In the genomic region with DNA sequence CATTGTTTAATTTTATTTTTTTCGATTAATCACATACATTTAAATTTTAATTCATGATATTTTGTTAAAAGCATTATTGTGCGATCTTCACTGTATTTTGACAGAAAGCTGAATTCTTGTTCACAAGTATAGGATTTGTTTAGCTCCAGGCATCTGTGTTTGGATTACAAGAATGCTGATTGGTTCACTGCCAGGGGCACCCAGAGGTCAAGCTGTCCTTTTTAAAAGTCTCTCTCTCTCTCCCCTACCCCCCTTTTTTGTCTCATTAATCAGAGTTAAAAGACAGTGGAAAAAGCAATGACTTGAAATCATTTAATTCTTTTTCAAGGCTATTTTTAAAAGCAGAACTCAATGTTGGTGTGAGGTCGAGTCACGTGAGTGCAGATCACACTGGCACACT, we compare ENCODE assay signal across 22 cellular contexts.
DNase-seq lines count a peak whose midpoint lies in the region; ATAC-seq and TF ChIP-seq lines count a peak whose summit lies in the region.
"Had no signal": no experiment of that assay in that cellular context is flagged by ENCODE, and none has a peak within 500 bp of the region (broad histone marks: within the 10 kb centered on the region; RNA-seq: fewer than 3 reads in every experiment).

No MANE protein-coding gene starts in this region.

- WGBS in aorta, 2 donors: 23 to 36% methylated on average over 4 of the region's 4 CpGs

- H3K9me3 ChIP-seq in PC-3 (ENCODE audit: low read length) (no peaks in the 10 kb centered on the region), aorta (ENCODE audit: control insufficient read depth, low read length) (no peaks in the 10 kb centered on the region)
- H3K9me3 ChIP-seq: ascending aorta, Caco-2, lower lobe of right lung, uterus had no signal

- BruUV-seq in PC-3 (replicated peaks; lab: Mats Ljungman, UMichigan): no TSS peak

- H3K27ac ChIP-seq in PC-3 (ENCODE audit: low read length) (peak overlapping the region; percentile 88), aorta (ENCODE audit: low read depth in 1 of 2, low read length in 2 of 2) (no peak overlapping the region)
- H3K27ac ChIP-seq: ascending aorta, lower lobe of right lung, parathyroid adenoma, uterus had no signal

- no peaks in the 10 kb centered on the region for H4K20me1 ChIP-seq in PC-3 (ENCODE audit: low read length)

- no peak overlapping the region for H3K4me3 ChIP-seq in PC-3 (ENCODE audit: low read length)
- H3K4me3 ChIP-seq in aorta (ENCODE audit: low read length in 2 of 2): peak overlapping the region in 1 of 2 donors; percentile 8
- H3K4me3 ChIP-seq: ascending aorta, lower lobe of right lung, uterus had no signal

- DNase-seq in ELR (ENCODE audit: low read depth) (peak; percentile 19), PC-3 (peak; percentile 8), fibroblast of gingiva (ENCODE audit: low read depth) (peak; percentile 31), osteocyte (ENCODE audit: extremely low spot score, unreplicated experiment) (no peak), aorta (no peak), UCSD-AML1 (lab: John Stamatoyannopoulos, UW; ENCODE audit: unreplicated experiment) (no peak), GOT3 (lab: John Stamatoyannopoulos, UW) (no peak)
- DNase-seq in activated T-cell treated with anti-CD3 and anti-CD28 coated beads, Interleukin-2, amount 50 U/mL, for 48 hours: no peak
- DNase-seq: activated CD4-positive, alpha-beta T cell treated with anti-CD3 and anti-CD28 coated beads, Interleukin-2, amount 50 U/mL, for 4 hours; activated naive CD4-positive, alpha-beta T cell treated with Interleukin-2 at 50 U/mL for 16 hours; activated T-cell treated with anti-CD3 and anti-CD28 coated beads for 4 hours; Caco-2; GDM1; HFFc6; Karpas-422; lower lobe of right lung; NCI-H1417 treated with DMSO at 0.1 percent for 48 hours; stimulated activated CD4-positive, alpha-beta T cell treated with anti-CD3 and anti-CD28 coated beads, Interleukin-4, amount 100 ng/mL, for 4 hours; T-cell; uterus had no signal

- no peak overlapping the region for H3K4me3 Mint-ChIP-seq in osteocyte (ENCODE audit: unreplicated experiment)
- H3K4me3 Mint-ChIP-seq: HFFc6, T-cell had no signal

- CTCF ChIA-PET in PC-3 (lab: Charles Lee): no interaction called here

- H3K9me2 ChIP-seq in PC-3 (replicated peaks; ENCODE audit: low read length): no peaks in the 10 kb centered on the region

- POLR2A ChIA-PET in PC-3 (lab: Charles Lee; ENCODE audit: unreplicated experiment): interaction anchor here (0.7 kb wide), 1 partner anchor 82 kb away, joined by 3 read pairs; no protein-coding TSS in a partner anchor

- ATAC-seq in PC-3: no peak
- no peak for ATAC-seq in aorta (ENCODE audit: low FRiP score)
- ATAC-seq: lower lobe of right lung, T-cell had no signal

- peak overlapping the region; percentile 62 for H3K4me2 ChIP-seq in PC-3 (ENCODE audit: low read length)

- no peaks in the 10 kb centered on the region for H3K36me3 Mint-ChIP-seq in osteocyte (ENCODE audit: unreplicated experiment)
- H3K36me3 Mint-ChIP-seq: T-cell had no signal

- peaks cover 12% of the 10 kb centered on the region for H3K9me3 Mint-ChIP-seq in osteocyte (ENCODE audit: unreplicated experiment)
- H3K9me3 Mint-ChIP-seq: HFFc6 had no signal

- H3K27me3 ChIP-seq in PC-3 (ENCODE audit: low read length): no peaks in the 10 kb centered on the region
- no peaks in the 10 kb centered on the region for H3K27me3 ChIP-seq in aorta (ENCODE audit: control insufficient read depth in 1 of 2, insufficient read depth in 2 of 2, low read length in 1 of 2)
- H3K27me3 ChIP-seq: ascending aorta, uterus had no signal

- peak overlapping the region; percentile 11 for H3K27ac Mint-ChIP-seq in osteocyte (ENCODE audit: unreplicated experiment)
- H3K27ac Mint-ChIP-seq: T-cell had no signal

- H3K27me3 Mint-ChIP-seq in osteocyte (ENCODE audit: unreplicated experiment): no peaks in the 10 kb centered on the region
- H3K27me3 Mint-ChIP-seq: T-cell had no signal

- peaks cover 54% of the 10 kb centered on the region for H3K4me1 ChIP-seq in PC-3 (ENCODE audit: insufficient read depth, low read length)
- H3K4me1 ChIP-seq in aorta (ENCODE audit: control insufficient read depth in 1 of 2, insufficient read depth in 2 of 2, low read length in 2 of 2): no peaks in the 10 kb centered on the region
- H3K4me1 ChIP-seq: ascending aorta, parathyroid adenoma, uterus had no signal

- TF ChIP-seq CTCF in PC-3 (conservative IDR thresholded peaks at IDR 0.05; ENCODE audit: low read depth, low read length) (no peak), osteocyte (IDR thresholded peaks at IDR 0.05) (no peak)

- peaks cover 20% of the 10 kb centered on the region for H3F3A ChIP-seq in PC-3 (ENCODE audit: low read length, unreplicated experiment)

- H2AFZ ChIP-seq in PC-3 (ENCODE audit: low read length): no peak overlapping the region
- H2AFZ ChIP-seq: parathyroid adenoma had no signal

- H3K4me1 Mint-ChIP-seq in osteocyte (ENCODE audit: unreplicated experiment): peaks cover 32% of the 10 kb centered on the region
- H3K4me1 Mint-ChIP-seq: T-cell had no signal

- H3K36me3 ChIP-seq in PC-3 (ENCODE audit: low read depth, low read length): no peaks in the 10 kb centered on the region
- H3K36me3 ChIP-seq in aorta (ENCODE audit: control insufficient read depth in 1 of 2, insufficient read depth in 2 of 2, low read length in 1 of 2): no peaks in the 10 kb centered on the region
- H3K36me3 ChIP-seq: ascending aorta, lower lobe of right lung, uterus had no signal

- intact Hi-C loops in PC-3 (cut with micrococcal nuclease): loop anchor here (2.0 to 10.0 kb wide), 6 partner anchors 43 to 389 kb away; partner anchors contain the start of gene NR2F1
- intact Hi-C loops in aorta (cut with DNase I): no loop called here

- no peaks in the 10 kb centered on the region for H3K79me2 ChIP-seq in PC-3 (ENCODE audit: low read length)
- H3K79me2 ChIP-seq: parathyroid adenoma had no signal

- peak overlapping the region; percentile 42; the same call in 1 of the 2 replicates for H3K9ac ChIP-seq in PC-3 (ENCODE audit: low read length)
- H3K9ac ChIP-seq: parathyroid adenoma had no signal

Comparison
In these comparisons a context has a peak if more than half of its experiments do, and no peak if none do; other contexts are left out.
1. DNase-seq: peak in ELR (single experiment), PC-3 (single experiment) and fibroblast of gingiva (single experiment); none in osteocyte (single experiment), aorta (0 of 2), UCSD-AML1 (single experiment), activated T-cell treated with anti-CD3 and anti-CD28 coated beads, Interleukin-2, amount 50 U/mL, for 48 hours (0 of 2) and GOT3 (single experiment).